ENCODE assay signal across 1 cellular context in the genomic region with DNA sequence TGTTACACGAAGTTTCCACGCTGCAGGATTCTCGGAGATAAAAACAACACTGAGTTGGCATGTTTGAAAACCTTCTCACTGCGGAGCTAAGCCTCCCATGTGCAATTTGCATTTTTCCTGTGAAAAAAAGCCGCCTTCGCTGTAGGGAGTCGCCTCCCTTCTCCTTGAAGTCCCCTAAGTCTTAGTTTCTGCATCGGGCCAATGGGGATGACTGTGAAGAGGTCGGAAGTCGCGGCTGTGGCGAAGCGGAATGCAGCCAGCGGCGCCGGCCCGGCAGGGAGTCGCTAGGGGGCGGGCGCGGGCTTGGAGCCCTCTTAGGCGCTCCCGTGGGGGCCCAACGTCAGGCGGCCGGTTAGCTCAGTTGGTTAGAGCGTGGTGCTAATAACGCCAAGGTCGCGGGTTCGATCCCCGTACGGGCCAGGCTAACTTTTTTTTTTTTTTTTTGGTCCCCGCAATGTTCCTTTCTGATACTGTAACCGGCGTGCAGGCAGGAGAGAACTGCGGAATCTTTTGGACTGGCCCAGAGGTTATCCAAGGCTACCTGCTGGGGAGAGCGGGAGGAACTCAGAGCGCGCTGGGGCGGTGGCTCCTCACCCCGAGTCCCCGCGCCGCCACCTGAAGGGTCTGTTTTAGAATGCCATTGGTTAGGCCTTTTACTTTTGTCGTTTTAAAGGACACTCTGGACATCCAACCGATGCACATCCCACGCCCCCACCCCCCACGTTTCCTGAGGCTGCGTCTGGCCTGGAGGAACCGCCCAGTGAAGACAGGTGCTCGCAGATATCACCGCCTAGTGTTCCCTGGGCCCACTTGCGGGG.
TF ChIP-seq lines count a peak whose summit lies in the region.

No MANE protein-coding gene starts in this region.

TF ChIP-seq in SK-N-SH, 30 proteins besides CTCF, POLR2A, EP300 and RAD21:
- TF ChIP-seq, protein P1, sequence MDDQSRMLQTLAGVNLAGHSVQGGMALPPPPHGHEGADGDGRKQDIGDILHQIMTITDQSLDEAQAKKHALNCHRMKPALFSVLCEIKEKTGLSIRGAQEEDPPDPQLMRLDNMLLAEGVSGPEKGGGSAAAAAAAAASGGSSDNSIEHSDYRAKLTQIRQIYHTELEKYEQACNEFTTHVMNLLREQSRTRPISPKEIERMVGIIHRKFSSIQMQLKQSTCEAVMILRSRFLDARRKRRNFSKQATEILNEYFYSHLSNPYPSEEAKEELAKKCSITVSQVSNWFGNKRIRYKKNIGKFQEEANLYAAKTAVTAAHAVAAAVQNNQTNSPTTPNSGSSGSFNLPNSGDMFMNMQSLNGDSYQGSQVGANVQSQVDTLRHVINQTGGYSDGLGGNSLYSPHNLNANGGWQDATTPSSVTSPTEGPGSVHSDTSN (IDR thresholded peaks at IDR 0.05): peak; percentile 70
- TF ChIP-seq RFX5 (IDR thresholded peaks at IDR 0.05; ENCODE audit: low read length) (peak; percentile 16; the same call in 1 of the 2 replicates), MXI1 (IDR thresholded peaks at IDR 0.05; ENCODE audit: low read depth, low read length) (peak; percentile 49), TCF12 (IDR thresholded peaks at IDR 0.05) (no peak), FOSL2 (IDR thresholded peaks at IDR 0.05; ENCODE audit: borderline replicate concordance, low read depth) (peak; percentile 67; the same call in 1 of the 2 replicates), TEAD4 (IDR thresholded peaks at IDR 0.05; ENCODE audit: borderline replicate concordance, insufficient read depth) (peak; percentile 97), RCOR1 (IDR thresholded peaks at IDR 0.05; ENCODE audit: low read length) (peak; percentile 65; the same call in 1 of the 2 replicates), GATA2 (CRISPR knock-in tag; IDR thresholded peaks at IDR 0.05) (no peak), NRF1 (IDR thresholded peaks at IDR 0.05; ENCODE audit: low read depth, low read length) (no peak; the same call in 1 of the 2 replicates), CHD2 (IDR thresholded peaks at IDR 0.05; ENCODE audit: low read length, partially characterized antibody) (peak; percentile 69), NFIC (IDR thresholded peaks at IDR 0.05; ENCODE audit: borderline replicate concordance) (peak; percentile 7; the same call in 1 of the 2 replicates), ELF1 (IDR thresholded peaks at IDR 0.05) (peak; percentile 59)
- TF ChIP-seq, protein P2, sequence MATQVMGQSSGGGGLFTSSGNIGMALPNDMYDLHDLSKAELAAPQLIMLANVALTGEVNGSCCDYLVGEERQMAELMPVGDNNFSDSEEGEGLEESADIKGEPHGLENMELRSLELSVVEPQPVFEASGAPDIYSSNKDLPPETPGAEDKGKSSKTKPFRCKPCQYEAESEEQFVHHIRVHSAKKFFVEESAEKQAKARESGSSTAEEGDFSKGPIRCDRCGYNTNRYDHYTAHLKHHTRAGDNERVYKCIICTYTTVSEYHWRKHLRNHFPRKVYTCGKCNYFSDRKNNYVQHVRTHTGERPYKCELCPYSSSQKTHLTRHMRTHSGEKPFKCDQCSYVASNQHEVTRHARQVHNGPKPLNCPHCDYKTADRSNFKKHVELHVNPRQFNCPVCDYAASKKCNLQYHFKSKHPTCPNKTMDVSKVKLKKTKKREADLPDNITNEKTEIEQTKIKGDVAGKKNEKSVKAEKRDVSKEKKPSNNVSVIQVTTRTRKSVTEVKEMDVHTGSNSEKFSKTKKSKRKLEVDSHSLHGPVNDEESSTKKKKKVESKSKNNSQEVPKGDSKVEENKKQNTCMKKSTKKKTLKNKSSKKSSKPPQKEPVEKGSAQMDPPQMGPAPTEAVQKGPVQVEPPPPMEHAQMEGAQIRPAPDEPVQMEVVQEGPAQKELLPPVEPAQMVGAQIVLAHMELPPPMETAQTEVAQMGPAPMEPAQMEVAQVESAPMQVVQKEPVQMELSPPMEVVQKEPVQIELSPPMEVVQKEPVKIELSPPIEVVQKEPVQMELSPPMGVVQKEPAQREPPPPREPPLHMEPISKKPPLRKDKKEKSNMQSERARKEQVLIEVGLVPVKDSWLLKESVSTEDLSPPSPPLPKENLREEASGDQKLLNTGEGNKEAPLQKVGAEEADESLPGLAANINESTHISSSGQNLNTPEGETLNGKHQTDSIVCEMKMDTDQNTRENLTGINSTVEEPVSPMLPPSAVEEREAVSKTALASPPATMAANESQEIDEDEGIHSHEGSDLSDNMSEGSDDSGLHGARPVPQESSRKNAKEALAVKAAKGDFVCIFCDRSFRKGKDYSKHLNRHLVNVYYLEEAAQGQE (IDR thresholded peaks at IDR 0.05; ENCODE audit: low read depth, low read length): peak; percentile 47; the same call in 1 of the 2 replicates
- TF ChIP-seq, protein P3, sequence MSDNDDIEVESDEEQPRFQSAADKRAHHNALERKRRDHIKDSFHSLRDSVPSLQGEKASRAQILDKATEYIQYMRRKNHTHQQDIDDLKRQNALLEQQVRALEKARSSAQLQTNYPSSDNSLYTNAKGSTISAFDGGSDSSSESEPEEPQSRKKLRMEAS (IDR thresholded peaks at IDR 0.05; ENCODE audit: low read depth): peak; percentile 67
